8 cellular contexts compared by ENCODE assay signal in the genomic region with DNA sequence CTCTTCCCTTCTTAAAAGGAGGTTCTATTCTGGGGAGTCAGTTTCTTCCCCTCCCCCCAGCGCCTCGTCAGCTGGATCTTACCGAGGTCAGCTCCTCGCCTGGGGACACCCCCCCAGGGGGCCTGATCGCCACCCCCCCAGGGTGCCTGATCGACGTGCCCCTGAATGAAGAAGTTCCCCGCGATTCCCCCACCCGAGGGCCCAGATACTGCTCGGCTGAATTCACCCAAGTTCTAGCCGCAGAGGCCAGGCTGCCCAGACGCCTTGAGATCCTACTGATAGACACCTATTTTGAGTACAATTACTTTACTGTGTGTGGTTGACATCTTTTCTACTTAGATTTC. TPM values are rescaled to one million over a fixed set of nuclear protein-coding genes. Genes with fewer than 3 reads are reported as not detected.
DNase-seq lines count a peak whose midpoint lies in the region; TF ChIP-seq lines count a peak whose summit lies in the region.

No MANE protein-coding gene starts in this region.

- TF ChIP-seq RAD21 in neural cell (conservative IDR thresholded peaks at IDR 0.05) = no peak

- TF ChIP-seq CTCF in LNCaP clone FGC (IDR thresholded peaks at IDR 0.05; ENCODE audit: control insufficient read depth, extremely low read depth, insufficient read depth) (no peak), dorsolateral prefrontal cortex (IDR thresholded peaks at IDR 0.05 in 54 of 56, conservative IDR thresholded peaks at IDR 0.05 in 2 of 56; ENCODE audit: low read depth in 1 of 56, partially characterized antibody in 56 of 56) (peak in 1 of 56 donors; percentile 3), neural cell (IDR thresholded peaks at IDR 0.05; ENCODE audit: poor library complexity, severe bottlenecking) (no peak)

- H3K4me3 ChIP-seq in BLaER1 (peak overlapping the region; percentile 99), LNCaP clone FGC (ENCODE audit: low read depth, low read length) (peak overlapping the region; percentile 71), dorsolateral prefrontal cortex (peak overlapping the region; percentile 48 to 95 (median 81)), neural cell (ENCODE audit: low read length) (peak overlapping the region; percentile 100)

- H3F3A ChIP-seq in neural cell (ENCODE audit: insufficient read depth, low read length, poor library complexity, severe bottlenecking) = no peaks in the 10 kb centered on the region

- H3K4me2 ChIP-seq in BLaER1 (peak overlapping the region; percentile 99), neural cell (ENCODE audit: low read length) (peak overlapping the region; percentile 84)

- H3K27me3 ChIP-seq in BLaER1 = peaks cover 20% of the 10 kb centered on the region
- H3K27me3 ChIP-seq in dorsolateral prefrontal cortex = no peaks in the 10 kb centered on the region
- no peaks in the 10 kb centered on the region for H3K27me3 ChIP-seq in neural cell (ENCODE audit: insufficient read depth, low read depth, low read length)

- H3K27ac ChIP-seq in BLaER1 = peak overlapping the region; percentile 90
- peak overlapping the region in 33 of 59 donors; percentile 9 to 94 (median 62) for H3K27ac ChIP-seq in dorsolateral prefrontal cortex
- no peak overlapping the region for H3K27ac ChIP-seq in neural cell (ENCODE audit: low read length)

- H3K9me2 ChIP-seq in neural cell (ENCODE audit: insufficient read depth, low read length) = no peaks in the 10 kb centered on the region

- no peak for TF ChIP-seq EP300 in neural cell (conservative IDR thresholded peaks at IDR 0.05; ENCODE audit: poor library complexity, severe bottlenecking)

- H4K20me1 ChIP-seq in BLaER1 = peaks cover 62% of the 10 kb centered on the region
- H4K20me1 ChIP-seq in neural cell (ENCODE audit: insufficient read depth) = peaks cover 16% of the 10 kb centered on the region

- H3K9ac ChIP-seq in BLaER1 (peak overlapping the region; percentile 94), neural cell (ENCODE audit: low read length) (peak overlapping the region; percentile 90)

- H3K9me3 ChIP-seq in BLaER1 (no peaks in the 10 kb centered on the region), neural cell (ENCODE audit: low read length) (no peaks in the 10 kb centered on the region)

- DNase-seq in LNCaP clone FGC (ENCODE audit: low read depth) (no peak), dorsolateral prefrontal cortex (peak in 1 of 10 donors; percentile 21), NCI-H69 (lab: John Stamatoyannopoulos, UW) (no peak), NCI-H2029 treated with DMSO at 0.1 percent for 48 hours (lab: John Stamatoyannopoulos, UW) (no peak), NCI-H1436 (lab: John Stamatoyannopoulos, UW) (no peak)
- no peak for DNase-seq in stimulated activated CD4-positive, alpha-beta T cell treated with anti-CD3 and anti-CD28 coated beads, Interleukin-2, amount 100 ng/mL, for 48 hours

- H2AFZ ChIP-seq in neural cell (ENCODE audit: low read depth, low read length) = no peak overlapping the region

- intact Hi-C loops in dorsolateral prefrontal cortex (cut with DNase I) = loop anchor here (5.0 kb wide), 2 partner anchors 45 to 60 kb away; no protein-coding TSS in a partner anchor

- peaks cover 56% of the 10 kb centered on the region for H3K4me1 ChIP-seq in BLaER1

- H3K36me3 ChIP-seq in BLaER1 (peaks cover 34% of the 10 kb centered on the region), neural cell (ENCODE audit: insufficient read depth, low read length) (no peaks in the 10 kb centered on the region)

- H3K79me2 ChIP-seq in neural cell (replicated peaks; ENCODE audit: insufficient read depth, low read length) = peaks cover 59% of the 10 kb centered on the region

TF ChIP-seq in neural cell, 6 proteins besides CTCF, POLR2A, EP300 and RAD21:
- TF ChIP-seq TAF1 (IDR thresholded peaks at IDR 0.05; ENCODE audit: low read depth) (no peak), EZH2 (IDR thresholded peaks at IDR 0.05; ENCODE audit: borderline replicate concordance, insufficient read depth, low read length, poor library complexity, severe bottlenecking) (no peak), SMC3 (conservative IDR thresholded peaks at IDR 0.05; ENCODE audit: poor library complexity) (no peak), POLR2AphosphoS5 (IDR thresholded peaks at IDR 0.05) (no peak), MXI1 (conservative IDR thresholded peaks at IDR 0.05; ENCODE audit: poor library complexity, severe bottlenecking) (no peak)
- TF ChIP-seq, protein P1, sequence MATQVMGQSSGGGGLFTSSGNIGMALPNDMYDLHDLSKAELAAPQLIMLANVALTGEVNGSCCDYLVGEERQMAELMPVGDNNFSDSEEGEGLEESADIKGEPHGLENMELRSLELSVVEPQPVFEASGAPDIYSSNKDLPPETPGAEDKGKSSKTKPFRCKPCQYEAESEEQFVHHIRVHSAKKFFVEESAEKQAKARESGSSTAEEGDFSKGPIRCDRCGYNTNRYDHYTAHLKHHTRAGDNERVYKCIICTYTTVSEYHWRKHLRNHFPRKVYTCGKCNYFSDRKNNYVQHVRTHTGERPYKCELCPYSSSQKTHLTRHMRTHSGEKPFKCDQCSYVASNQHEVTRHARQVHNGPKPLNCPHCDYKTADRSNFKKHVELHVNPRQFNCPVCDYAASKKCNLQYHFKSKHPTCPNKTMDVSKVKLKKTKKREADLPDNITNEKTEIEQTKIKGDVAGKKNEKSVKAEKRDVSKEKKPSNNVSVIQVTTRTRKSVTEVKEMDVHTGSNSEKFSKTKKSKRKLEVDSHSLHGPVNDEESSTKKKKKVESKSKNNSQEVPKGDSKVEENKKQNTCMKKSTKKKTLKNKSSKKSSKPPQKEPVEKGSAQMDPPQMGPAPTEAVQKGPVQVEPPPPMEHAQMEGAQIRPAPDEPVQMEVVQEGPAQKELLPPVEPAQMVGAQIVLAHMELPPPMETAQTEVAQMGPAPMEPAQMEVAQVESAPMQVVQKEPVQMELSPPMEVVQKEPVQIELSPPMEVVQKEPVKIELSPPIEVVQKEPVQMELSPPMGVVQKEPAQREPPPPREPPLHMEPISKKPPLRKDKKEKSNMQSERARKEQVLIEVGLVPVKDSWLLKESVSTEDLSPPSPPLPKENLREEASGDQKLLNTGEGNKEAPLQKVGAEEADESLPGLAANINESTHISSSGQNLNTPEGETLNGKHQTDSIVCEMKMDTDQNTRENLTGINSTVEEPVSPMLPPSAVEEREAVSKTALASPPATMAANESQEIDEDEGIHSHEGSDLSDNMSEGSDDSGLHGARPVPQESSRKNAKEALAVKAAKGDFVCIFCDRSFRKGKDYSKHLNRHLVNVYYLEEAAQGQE (IDR thresholded peaks at IDR 0.05; ENCODE audit: borderline replicate concordance) = no peak

RNA-seq across cellular contexts. Expression of gene RAB11FIP3, which starts 1.4 kb away (rescaled TPM):
- 100 to 1,000 TPM in 110 of 120 experiments, 10 to 100 TPM in 10; 84.7 to 179 (median 116) TPM for total RNA-seq in dorsolateral prefrontal cortex
- 55.0 and 60.4 TPM in 2 replicates for polyA plus RNA-seq in neural cell
- polyA minus RNA-seq in neural cell = 47.9 and 55.8 TPM in 2 replicates

RNA-seq across cellular contexts. Expression of gene DECR2, which starts 25.2 kb away (rescaled TPM):
- total RNA-seq in dorsolateral prefrontal cortex = 10 to 100 TPM in 108 of 120 experiments, 1 to 10 TPM in 12; 7.2 to 23.9 (median 13.5) TPM
- 58.8 and 71.8 TPM in 2 replicates for polyA plus RNA-seq in neural cell
- 11.2 and 18.0 TPM in 2 replicates for polyA minus RNA-seq in neural cell

RNA-seq across cellular contexts. Expression of gene NME4, which starts 29.9 kb away (rescaled TPM):
- total RNA-seq in dorsolateral prefrontal cortex = 10 to 100 TPM; 27.9 to 89.2 (median 49.4) TPM
- polyA plus RNA-seq in neural cell = 63.4 and 65.2 TPM in 2 replicates
- polyA minus RNA-seq in neural cell = 17.9 and 19.7 TPM in 2 replicates

RNA-seq across cellular contexts. Expression of gene PGAP6, which starts 45.1 kb away (rescaled TPM):
- total RNA-seq in dorsolateral prefrontal cortex = 10 to 100 TPM; 16.0 to 41.4 (median 25.9) TPM
- polyA plus RNA-seq in neural cell = 36.7 and 47.3 TPM in 2 replicates
- polyA minus RNA-seq in neural cell = 28.4 and 39.9 TPM in 2 replicates

RNA-seq across cellular contexts. Expression of gene MRPL28, which starts 56.5 kb away (rescaled TPM):
- total RNA-seq in dorsolateral prefrontal cortex = 10 to 100 TPM; 38.3 to 94.6 (median 65.9) TPM
- polyA plus RNA-seq in neural cell = 134 and 182 TPM in 2 replicates
- polyA minus RNA-seq in neural cell = 60.3 and 61.8 TPM in 2 replicates
